Comparison of ENCODE assay signal across 32 cellular contexts in genomic region chr2:172765664-172766063, GRCh38. TPM values are rescaled to one million over a fixed set of nuclear protein-coding genes. Genes with fewer than 3 reads are reported as not detected.
"Had no signal": no experiment of that assay in that cellular context is flagged by ENCODE, and none has a peak within 500 bp of the region (broad histone marks: within the 10 kb centered on the region; RNA-seq: fewer than 3 reads in every experiment).

No MANE protein-coding gene starts in this region.

- H3K36me3 Mint-ChIP-seq: activated CD4-positive, alpha-beta memory T cell treated with anti-CD3 and anti-CD28 coated beads for 36 hours; activated CD8-positive, alpha-beta memory T cell treated with anti-CD3 and anti-CD28 coated beads, Interleukin-2, amount 10 ng/mL, durations not matched to agents 7 days and 5 days; activated naive CD8-positive, alpha-beta T cell treated with anti-CD3 and anti-CD28 coated beads, Interleukin-2, amount 10 ng/mL, durations not matched to agents 7 days and 5 days had no signal

- H3K4me1 Mint-ChIP-seq: activated CD4-positive, alpha-beta T cell treated with anti-CD3 and anti-CD28 coated beads for 36 hours; activated CD4-positive, alpha-beta T cell treated with anti-CD3 and anti-CD28 coated beads, Interleukin-2, amount 10 ng/mL, durations not matched to agents 24 days and 14 days; activated CD8-positive, alpha-beta memory T cell treated with anti-CD3 and anti-CD28 coated beads, Interleukin-2, amount 10 ng/mL, durations not matched to agents 7 days and 5 days; activated naive CD4-positive, alpha-beta T cell treated with anti-CD3 and anti-CD28 coated beads, Interleukin-2, amount 50 U/mL, for 24 hours; activated naive CD8-positive, alpha-beta T cell treated with anti-CD3 and anti-CD28 coated beads, Interleukin-2, amount 10 ng/mL, durations not matched to agents 7 days and 5 days had no signal

- H3K27ac Mint-ChIP-seq: activated CD4-positive, alpha-beta memory T cell treated with anti-CD3 and anti-CD28 coated beads for 36 hours; activated CD4-positive, alpha-beta T cell treated with anti-CD3 and anti-CD28 coated beads for 36 hours; activated CD4-positive, alpha-beta T cell treated with anti-CD3 and anti-CD28 coated beads, Interleukin-2, amount 10 ng/mL, durations not matched to agents 24 days and 14 days; activated CD8-positive, alpha-beta memory T cell treated with anti-CD3 and anti-CD28 coated beads, Interleukin-2, amount 10 ng/mL, durations not matched to agents 7 days and 5 days; activated CD8-positive, alpha-beta T cell treated with anti-CD3 and anti-CD28 coated beads, Interleukin-2, amount 10 ng/mL, durations not matched to agents 7 days and 5 days; activated naive CD4-positive, alpha-beta T cell treated with anti-CD3 and anti-CD28 coated beads for 36 hours; activated naive CD4-positive, alpha-beta T cell treated with anti-CD3 and anti-CD28 coated beads, Interleukin-2, amount 50 U/mL, for 24 hours; activated naive CD8-positive, alpha-beta T cell treated with anti-CD3 and anti-CD28 coated beads, Interleukin-2, amount 10 ng/mL, durations not matched to agents 7 days and 5 days; activated T-helper 1 cell treated with anti-CD3 and anti-CD28 coated beads, Interleukin-12 subunit alpha, Interleukin-12 subunit beta, Interleukin-2, Interleukin-4 antibody, amounts not matched to agents 30 ng/mL and 10 ng/mL and 1 ng/mL, durations not matched to agents 14 hours and 24 hours and 36 hours; activated T-helper 2 cell treated with anti-CD3 and anti-CD28 coated beads, Interferon-gamma antibody, Interleukin-2, Interleukin-4, amounts not matched to agents 10 μg/mL and 5 μg/mL and 100 μg/mL, durations not matched to agents 14 hours and 24 hours and 36 hours; effector memory CD8-positive, alpha-beta T cell had no signal

- DNase-seq: activated CD4-positive, alpha-beta memory T cell treated with anti-CD3 and anti-CD28 coated beads for 36 hours; activated CD4-positive, alpha-beta T cell treated with anti-CD3 and anti-CD28 coated beads for 36 hours; activated CD4-positive, alpha-beta T cell treated with anti-CD3 and anti-CD28 coated beads, Interleukin-2, amount 10 ng/mL, durations not matched to agents 24 days and 14 days; activated CD4-positive, CD25-positive, alpha-beta regulatory T cell; activated CD4-positive, CD25-positive, alpha-beta regulatory T cell treated with anti-CD3 and anti-CD28 coated beads, Interleukin-2, amount 50 U/mL, for 72 hours; activated CD8-positive, alpha-beta memory T cell treated with anti-CD3 and anti-CD28 coated beads, Interleukin-2, amount 10 ng/mL, durations not matched to agents 7 days and 5 days; activated CD8-positive, alpha-beta memory T cell treated with anti-CD3 and anti-CD28 coated beads, Interleukin-2, amount 50 U/mL, for 4 hours; activated CD8-positive, alpha-beta T cell treated with anti-CD3 and anti-CD28 coated beads, Interleukin-2, amount 10 ng/mL, durations not matched to agents 7 days and 5 days; activated effector memory CD4-positive, alpha-beta T cell treated with anti-CD3 and anti-CD28 coated beads, Interleukin-2, amount 50 U/mL, for 16 hours; activated naive CD4-positive, alpha-beta T cell treated with anti-CD3 and anti-CD28 coated beads for 36 hours; activated naive CD8-positive, alpha-beta T cell treated with anti-CD3 and anti-CD28 coated beads, Interleukin-2, amount 10 ng/mL, durations not matched to agents 7 days and 5 days; activated T-cell treated with anti-CD3 and anti-CD28 coated beads, Interleukin-2, amount 50 U/mL, for 1 hour; activated T-cell treated with anti-CD3 and anti-CD28 coated beads, Interleukin-2, amount 50 U/mL, for 48 hours; amniotic stem cell; anterior cingulate cortex; body of pancreas; caudate nucleus; cortex of kidney; dermis blood vessel endothelial cell; effector CD4-positive, alpha-beta T cell; effector memory CD8-positive, alpha-beta T cell; erythroblast; foreskin keratinocyte; gastrocnemius medialis; glutamatergic neuron; heart left ventricle; T-helper 2 cell had no signal

- H3K4me3 Mint-ChIP-seq: activated CD4-positive, alpha-beta memory T cell treated with anti-CD3 and anti-CD28 coated beads for 36 hours; activated CD4-positive, alpha-beta T cell treated with anti-CD3 and anti-CD28 coated beads for 36 hours; activated CD4-positive, alpha-beta T cell treated with anti-CD3 and anti-CD28 coated beads, Interleukin-2, amount 10 ng/mL, durations not matched to agents 24 days and 14 days; activated CD8-positive, alpha-beta memory T cell treated with anti-CD3 and anti-CD28 coated beads, Interleukin-2, amount 10 ng/mL, durations not matched to agents 7 days and 5 days; activated CD8-positive, alpha-beta T cell treated with anti-CD3 and anti-CD28 coated beads, Interleukin-2, amount 10 ng/mL, durations not matched to agents 7 days and 5 days; activated naive CD4-positive, alpha-beta T cell treated with anti-CD3 and anti-CD28 coated beads for 36 hours; activated naive CD4-positive, alpha-beta T cell treated with anti-CD3 and anti-CD28 coated beads, Interleukin-2, amount 50 U/mL, for 24 hours; activated naive CD8-positive, alpha-beta T cell treated with anti-CD3 and anti-CD28 coated beads, Interleukin-2, amount 10 ng/mL, durations not matched to agents 7 days and 5 days; activated T-helper 1 cell treated with anti-CD3 and anti-CD28 coated beads, Interleukin-12 subunit alpha, Interleukin-12 subunit beta, Interleukin-2, Interleukin-4 antibody, amounts not matched to agents 30 ng/mL and 10 ng/mL and 1 ng/mL, durations not matched to agents 14 hours and 24 hours and 36 hours; effector memory CD8-positive, alpha-beta T cell had no signal

- FAIRE-seq: colon had no signal

- H3K27me3 Mint-ChIP-seq: activated CD4-positive, alpha-beta T cell treated with anti-CD3 and anti-CD28 coated beads for 36 hours had no signal

- ATAC-seq: activated CD4-positive, alpha-beta T cell treated with anti-CD3 and anti-CD28 coated beads for 36 hours; activated CD8-positive, alpha-beta memory T cell treated with anti-CD3 and anti-CD28 coated beads, Interleukin-2, amount 10 ng/mL, durations not matched to agents 7 days and 5 days; activated CD8-positive, alpha-beta T cell treated with anti-CD3 and anti-CD28 coated beads, Interleukin-2, amount 10 ng/mL, durations not matched to agents 7 days and 5 days; body of pancreas; effector memory CD8-positive, alpha-beta T cell; foreskin keratinocyte; gastrocnemius medialis; heart left ventricle had no signal

RNA-seq across cellular contexts. Expression of gene RAPGEF4, which starts 30.0 kb away (rescaled TPM):
- total RNA-seq: activated CD8-positive, alpha-beta memory T cell treated with anti-CD3 and anti-CD28 coated beads for 36 hours had no signal
